In genomic region chr13:97359181-97360057, GRCh38 we compare ENCODE assay signal across 8 cellular contexts.
DNase-seq lines count a peak whose midpoint lies in the region; ATAC-seq, FAIRE-seq and TF ChIP-seq lines count a peak whose summit lies in the region.

No MANE protein-coding gene starts in this region.

- H3K4me1 Mint-ChIP-seq in brain (no peaks in the 10 kb centered on the region), immature natural killer cell (peaks cover 0 to 6% of the 10 kb centered on the region in 2 donors)

- DNase-seq in NCI-H1092 (lab: John Stamatoyannopoulos, UW) (peak; percentile 70), SKM-1 treated with dmso at 0.1 percent for 144 hours (lab: John Stamatoyannopoulos, UW; ENCODE audit: unreplicated experiment) (peak; percentile 37), immature natural killer cell (peak; percentile 41 to 56 (median 51))
- DNase-seq in stimulated activated CD4-positive, alpha-beta T cell treated with anti-CD3 and anti-CD28 coated beads, Interleukin-15, amount 100 ng/mL, for 48 hours (ENCODE audit: low read depth in 2 of 2), result peak; percentile 7 to 23

- H3K36me3 Mint-ChIP-seq in brain (peaks cover 47% of the 10 kb centered on the region), immature natural killer cell (peaks cover 29 to 40% (median 31%) of the 10 kb centered on the region in 3 donors)

- H3K27ac Mint-ChIP-seq in brain (peak overlapping the region in 1 of 5 experiments; percentile 18), immature natural killer cell (peak overlapping the region in 2 of 6 donors; percentile 28 to 54)

- ATAC-seq in HG02623 (IDR thresholded peaks at IDR 0.05; ENCODE audit: unreplicated experiment), result peak; percentile 81

- peak; percentile 66 for TF ChIP-seq CTCF in GM12874 (IDR thresholded peaks at IDR 0.05; ENCODE audit: insufficient read depth, low read depth, low read length)
- peak; percentile 83 to 91 for TF ChIP-seq CTCF in brain (conservative IDR thresholded peaks at IDR 0.05)

- FAIRE-seq in A204.1 (lab: Jason Lieb, UNC), result peak; percentile 96

- H3K9me3 Mint-ChIP-seq in brain (no peaks in the 10 kb centered on the region), immature natural killer cell (no peaks in the 10 kb centered on the region)

- no peak overlapping the region for H3K4me3 Mint-ChIP-seq in brain
- no peak overlapping the region for H3K4me3 Mint-ChIP-seq in immature natural killer cell

- H3K27me3 Mint-ChIP-seq in brain, result peaks cover 3% of the 10 kb centered on the region
- no peaks in the 10 kb centered on the region for H3K27me3 Mint-ChIP-seq in immature natural killer cell (ENCODE audit: low read depth in 3 of 3)

Comparison
In these comparisons a context has a peak if more than half of its experiments do, and no peak if none do; other contexts are left out.
1. Peak in every context shown above with its lines: DNase-seq and ATAC-seq.
2. DNase-seq: peak in every context shown above with its lines; median percentile 70 in NCI-H1092; 51 in immature natural killer cell; 37 in SKM-1 treated with dmso at 0.1 percent for 144 hours; 15 in stimulated activated CD4-positive, alpha-beta T cell treated with anti-CD3 and anti-CD28 coated beads, Interleukin-15, amount 100 ng/mL, for 48 hours.